ENCODE assay signal across 19 cellular contexts in the genomic region with DNA sequence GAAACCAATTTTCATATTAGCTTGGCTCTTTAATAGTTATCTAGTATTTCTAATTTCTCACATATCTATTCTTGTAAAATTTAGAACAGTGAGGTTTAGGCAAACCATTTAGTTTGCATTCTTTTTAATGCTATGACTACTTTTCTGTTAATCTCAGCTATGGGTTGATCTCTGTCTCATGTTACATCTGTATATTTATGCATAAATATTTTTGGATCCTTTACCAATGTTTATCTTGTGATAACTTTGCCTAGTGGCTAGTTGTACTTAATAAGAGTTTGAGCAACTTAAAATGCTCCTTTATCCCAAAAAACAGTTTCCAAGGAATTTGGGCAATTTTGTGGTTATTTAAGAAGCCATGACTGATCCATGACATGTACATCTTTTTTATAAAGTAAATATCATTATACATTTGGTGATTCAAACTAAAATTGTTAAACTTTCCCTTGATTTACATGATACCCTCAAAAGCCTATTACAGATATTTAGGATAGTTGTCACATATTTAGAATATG.
DNase-seq lines count a peak whose midpoint lies in the region; ATAC-seq and TF ChIP-seq lines count a peak whose summit lies in the region.
"Had no signal": no experiment of that assay in that cellular context is flagged by ENCODE, and none has a peak within 500 bp of the region (broad histone marks: within the 10 kb centered on the region; RNA-seq: fewer than 3 reads in every experiment).

No MANE protein-coding gene starts in this region.

- no peaks in the 10 kb centered on the region for H3K36me3 ChIP-seq in IMR-90 (ENCODE audit: control insufficient read depth, insufficient read depth, low read length)
- no peaks in the 10 kb centered on the region for H3K36me3 ChIP-seq in fibroblast of lung (ENCODE audit: control insufficient read depth, insufficient read depth, low read length)
- H3K36me3 ChIP-seq in osteoblast (ENCODE audit: insufficient read depth, low read length) = no peaks in the 10 kb centered on the region
- H3K36me3 ChIP-seq in heart right ventricle = peaks cover 0 to 22% (median 0%) of the 10 kb centered on the region in 9 donors

- no peak overlapping the region for H3K23ac ChIP-seq in IMR-90 (ENCODE audit: low read depth, low read length)

- H3K79me2 ChIP-seq in fibroblast of lung (ENCODE audit: control insufficient read depth, insufficient read depth, low read length) (no peaks in the 10 kb centered on the region), osteoblast (ENCODE audit: insufficient read depth, low read length) (no peaks in the 10 kb centered on the region)

- H3K4me1 ChIP-seq in IMR-90 (ENCODE audit: control insufficient read depth, insufficient read depth, low read length) (no peaks in the 10 kb centered on the region; the same call in 1 of the 2 replicates), fibroblast of lung (ENCODE audit: control insufficient read depth, extremely low read depth, insufficient read depth, low read length) (no peaks in the 10 kb centered on the region), osteoblast (ENCODE audit: insufficient read depth, low read length) (no peaks in the 10 kb centered on the region), heart right ventricle (no peaks in the 10 kb centered on the region)
- H3K4me1 ChIP-seq: A549, BLaER1 had no signal

- no peak overlapping the region for H3K18ac ChIP-seq in IMR-90 (ENCODE audit: low read depth, low read length)

- TF ChIP-seq POLR2A in IMR-90 (IDR thresholded peaks at IDR 0.05; ENCODE audit: low read depth, low read length) = no peak

- no TSS peak for BruUV-seq in IMR-90 (replicated peaks; lab: Mats Ljungman, UMichigan)

- H2AK9ac ChIP-seq in IMR-90 (replicated peaks; ENCODE audit: low read depth, low read length, poor library complexity) = no peak overlapping the region

- H4K91ac ChIP-seq in IMR-90 (ENCODE audit: insufficient read depth, low read depth, low read length) = no peak overlapping the region

- H2BK5ac ChIP-seq in IMR-90 (ENCODE audit: low read depth, low read length, poor library complexity, severe bottlenecking) = no peak overlapping the region

- no peak overlapping the region for H3K14ac ChIP-seq in IMR-90 (replicated peaks; ENCODE audit: low read depth, low read length)

- H2AFZ ChIP-seq in IMR-90 (replicated peaks; ENCODE audit: low read length, poor library complexity) (no peak overlapping the region), fibroblast of lung (ENCODE audit: low read length) (no peak overlapping the region), osteoblast (ENCODE audit: low read length) (no peak overlapping the region)

- no peak for TF ChIP-seq CTCF in AG04449 (IDR thresholded peaks at IDR 0.05; ENCODE audit: insufficient read depth, low read length, missing control alignments)
- TF ChIP-seq CTCF in IMR-90 (conservative IDR thresholded peaks at IDR 0.05; ENCODE audit: low read depth, low read length) = no peak
- TF ChIP-seq CTCF in fibroblast of lung (conservative IDR thresholded peaks at IDR 0.05 in 1 of 2, IDR thresholded peaks at IDR 0.05 in 1 of 2; ENCODE audit: low read depth in 1 of 2, low read length in 2 of 2) = no peak
- no peak for TF ChIP-seq CTCF in osteoblast (IDR thresholded peaks at IDR 0.05; ENCODE audit: extremely low read depth, low read depth, low read length)
- no peak for TF ChIP-seq CTCF in heart right ventricle (IDR thresholded peaks at IDR 0.05)

- H3K9me3 ChIP-seq in IMR-90 (ENCODE audit: control insufficient read depth, insufficient read depth, low read length) = no peaks in the 10 kb centered on the region
- H3K9me3 ChIP-seq in fibroblast of lung (ENCODE audit: control insufficient read depth, insufficient read depth, low read depth, low read length) = no peaks in the 10 kb centered on the region
- no peaks in the 10 kb centered on the region for H3K9me3 ChIP-seq in osteoblast (ENCODE audit: low read depth, low read length)
- no peaks in the 10 kb centered on the region for H3K9me3 ChIP-seq in heart right ventricle
- H3K9me3 ChIP-seq: A549, BLaER1 had no signal

- H4K20me1 ChIP-seq in IMR-90 (ENCODE audit: insufficient read depth, low read length) = no peaks in the 10 kb centered on the region
- H4K20me1 ChIP-seq in fibroblast of lung (ENCODE audit: control insufficient read depth, extremely low read depth, insufficient read depth, low read length) = no peaks in the 10 kb centered on the region
- no peaks in the 10 kb centered on the region for H4K20me1 ChIP-seq in osteoblast (ENCODE audit: insufficient read depth, low read length)
- H4K20me1 ChIP-seq: BLaER1 had no signal

- no peak overlapping the region for H3K4me2 ChIP-seq in IMR-90 (ENCODE audit: low read depth, low read length)
- H3K4me2 ChIP-seq in fibroblast of lung (ENCODE audit: extremely low read depth, insufficient read depth, low read length) = no peak overlapping the region
- no peak overlapping the region for H3K4me2 ChIP-seq in osteoblast (ENCODE audit: insufficient read depth, low read length)
- H3K4me2 ChIP-seq: A549, BLaER1 had no signal

- ATAC-seq in IMR-90 (ENCODE audit: low read depth) = peak; percentile 83
- no peak for ATAC-seq in GM18861 (IDR thresholded peaks at IDR 0.05; ENCODE audit: unreplicated experiment)
- no peak for ATAC-seq in heart right ventricle
- ATAC-seq: A549, HepG2 had no signal

- H3K4ac ChIP-seq in IMR-90 (ENCODE audit: low read depth, low read length) = no peak overlapping the region

- H3K27me3 ChIP-seq in IMR-90 (ENCODE audit: control insufficient read depth, insufficient read depth, low read length) = no peaks in the 10 kb centered on the region
- H3K27me3 ChIP-seq in fibroblast of lung (ENCODE audit: control insufficient read depth, insufficient read depth, low read length) = no peaks in the 10 kb centered on the region
- no peaks in the 10 kb centered on the region for H3K27me3 ChIP-seq in osteoblast (ENCODE audit: insufficient read depth, low read length)
- H3K27me3 ChIP-seq in heart right ventricle = no peaks in the 10 kb centered on the region
- H3K27me3 ChIP-seq: BLaER1 had no signal

- H2AK5ac ChIP-seq in IMR-90 (ENCODE audit: low read depth, low read length) = no peak overlapping the region

- no peaks in the 10 kb centered on the region for H3K9me1 ChIP-seq in IMR-90 (ENCODE audit: insufficient read depth, low read length)

- no peak overlapping the region for H4K8ac ChIP-seq in IMR-90 (ENCODE audit: low read depth in 2 of 2, low read length in 2 of 2)

- no peak overlapping the region for H3K27ac ChIP-seq in IMR-90 (ENCODE audit: insufficient read depth, low read length)
- H3K27ac ChIP-seq in fibroblast of lung (ENCODE audit: insufficient read depth, low read length) = no peak overlapping the region
- no peak overlapping the region for H3K27ac ChIP-seq in osteoblast (ENCODE audit: low read depth, low read length)
- H3K27ac ChIP-seq in heart right ventricle = no peak overlapping the region
- H3K27ac ChIP-seq: 22Rv1, A549, BLaER1 had no signal

- H2BK15ac ChIP-seq in IMR-90 (ENCODE audit: low read depth, low read length) = no peak overlapping the region

- no peak overlapping the region for H2BK120ac ChIP-seq in IMR-90 (ENCODE audit: low read depth, low read length)

- no peaks in the 10 kb centered on the region; a peak in 1 of 4 replicates for H3K79me1 ChIP-seq in IMR-90 (ENCODE audit: low read depth in 1 of 2, low read length in 2 of 2)

- no peak overlapping the region for H3K56ac ChIP-seq in IMR-90 (ENCODE audit: extremely low read depth, insufficient read depth, low read length)

- in situ Hi-C loops in IMR-90 (cut with MboI; ENCODE audit: low sequenced_read_pairs) = no loop called here

- H3K4me3 ChIP-seq in AG04449 (ENCODE audit: low read depth, low read length) (no peak overlapping the region), IMR-90 (ENCODE audit: insufficient read depth, low read depth, low read length) (no peak overlapping the region), fibroblast of lung (replicated peaks in 1 of 4; ENCODE audit: control extremely low read depth in 1 of 4, insufficient read depth in 1 of 4, low read depth in 3 of 4, low read length in 4 of 4) (no peak overlapping the region), osteoblast (ENCODE audit: insufficient read depth, low read length) (no peak overlapping the region), heart right ventricle (no peak overlapping the region)
- H3K4me3 ChIP-seq: A549, BLaER1 had no signal

- no peak overlapping the region for H3K9ac ChIP-seq in IMR-90 (ENCODE audit: low read depth, low read length)
- H3K9ac ChIP-seq in fibroblast of lung (ENCODE audit: insufficient read depth, low read length) = no peak overlapping the region
- H3K9ac ChIP-seq: BLaER1 had no signal

- dilution Hi-C loops in IMR-90 (cut with HindIII; ENCODE audit: low sequenced_read_pairs, unreplicated experiment) = no loop called here

- H4K5ac ChIP-seq in IMR-90 (ENCODE audit: low read depth, low read length) = no peak overlapping the region

- no peak overlapping the region for H2BK20ac ChIP-seq in IMR-90 (ENCODE audit: low read depth, low read length)

- no peak for TF ChIP-seq RAD21 in IMR-90 (IDR thresholded peaks at IDR 0.05; ENCODE audit: low read length)

- DNase-seq in AG04449 (ENCODE audit: low read depth, low spot score) (peak; percentile 21), IMR-90 (peak; percentile 48), fibroblast of lung (ENCODE audit: low read depth in 2 of 2) (peak; percentile 4 to 25), osteoblast (ENCODE audit: insufficient read length, low spot score, missing footprints) (peak; percentile 23), heart right ventricle (no peak), NCI-H748 (lab: John Stamatoyannopoulos, UW; ENCODE audit: unreplicated experiment) (no peak)
- DNase-seq: CD4-positive, alpha-beta memory T cell; DMS 273 treated with DMSO at 0.1 percent for 48 hours; DMS53; DND-41; GDM1; GOT3; H7; KG1 had no signal

- POLR2A ChIA-PET in AG04449 (lab: Yijun Ruan, JAX) = no interaction called here
- POLR2A ChIA-PET in IMR-90 (lab: Charles Lee; ENCODE audit: unreplicated experiment) = no interaction called here

- CTCF ChIA-PET in AG04449 (lab: Yijun Ruan, JAX) = no interaction called here
- CTCF ChIA-PET in IMR-90 (lab: Yijun Ruan, JAX) = no interaction called here

- intact Hi-C loops in IMR-90 (cut with micrococcal nuclease) = no loop called here
- intact Hi-C loops in heart right ventricle (cut with DNase I) = no loop called here

TF ChIP-seq in IMR-90, 13 proteins besides CTCF, POLR2A, EP300 and RAD21:
- no peak for TF ChIP-seq RFX5 (IDR thresholded peaks at IDR 0.05; ENCODE audit: low read depth, low read length)
TF ChIP-seq in IMR-90: peak in this region for 0.

Comparison
In these comparisons a context has a peak if more than half of its experiments do, and no peak if none do; other contexts are left out.
1. DNase-seq: peak in AG04449 (single experiment), IMR-90 (single experiment), fibroblast of lung (2 of 2) and osteoblast (single experiment); none in heart right ventricle (0 of 2) and NCI-H748 (single experiment).